9 cellular contexts compared by ENCODE assay signal in the genomic region with DNA sequence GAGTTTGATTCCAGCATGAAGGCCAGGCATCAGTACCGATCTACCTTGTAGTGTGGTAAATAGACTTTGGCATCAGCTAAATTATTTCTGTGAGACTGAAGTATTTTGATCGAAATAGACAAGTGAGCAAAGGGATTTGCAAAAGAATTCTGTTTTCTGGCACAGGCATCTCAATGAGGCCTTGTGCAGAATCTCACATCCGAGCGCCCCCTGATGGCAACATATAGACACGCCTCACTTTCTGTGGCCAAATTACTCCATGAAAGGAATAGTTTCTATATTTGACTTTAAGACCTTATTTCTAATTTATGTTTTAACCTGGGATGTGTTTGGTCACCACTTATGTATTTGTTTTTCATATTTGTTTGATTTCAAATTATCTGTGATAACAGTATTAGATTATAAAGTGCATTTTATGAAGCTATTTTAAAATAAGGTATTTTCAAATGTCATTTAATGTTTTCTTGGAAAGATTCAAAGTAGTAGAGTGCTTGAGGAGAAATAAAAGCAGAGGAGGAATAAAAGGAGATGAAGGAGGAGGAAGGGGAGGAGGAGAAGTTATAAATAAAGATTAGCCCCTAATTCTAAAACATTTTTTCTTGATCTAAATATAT.
DNase-seq lines count a peak whose midpoint lies in the region; ATAC-seq, FAIRE-seq and TF ChIP-seq lines count a peak whose summit lies in the region.
"Had no signal": no experiment of that assay in that cellular context is flagged by ENCODE, and none has a peak within 500 bp of the region (broad histone marks: within the 10 kb centered on the region; RNA-seq: fewer than 3 reads in every experiment).

No MANE protein-coding gene starts in this region.

- no peaks in the 10 kb centered on the region for H3K79me2 ChIP-seq in GM23248 (ENCODE audit: insufficient read depth)
- no peaks in the 10 kb centered on the region for H3K79me2 ChIP-seq in PC-9 (ENCODE audit: low read depth)

- FAIRE-seq in RCC 7860 (lab: Jason Lieb, UNC) = no peak

- no peak for ATAC-seq in GM18873 (IDR thresholded peaks at IDR 0.05; ENCODE audit: low FRiP score, unreplicated experiment)

- H3F3A ChIP-seq in GM23248 (ENCODE audit: insufficient read depth) = no peaks in the 10 kb centered on the region
- H3F3A ChIP-seq in PC-9 (ENCODE audit: insufficient read depth, low read depth) = no peaks in the 10 kb centered on the region

- TF ChIP-seq CTCF in Calu3 (IDR thresholded peaks at IDR 0.05; ENCODE audit: unreplicated experiment) (peak; percentile 36), PC-9 (conservative IDR thresholded peaks at IDR 0.05) (peak; percentile 90), retinal pigment epithelial cell (conservative IDR thresholded peaks at IDR 0.05; ENCODE audit: low read depth, low read length) (peak; percentile 85), spleen (IDR thresholded peaks at IDR 0.05 in 8 of 11, conservative IDR thresholded peaks at IDR 0.05 in 3 of 11) (peak in 5 of 11 experiments; percentile 6 to 30 (median 18))

- no peaks in the 10 kb centered on the region for H3K36me3 Mint-ChIP-seq in Calu3 (ENCODE audit: insufficient read depth, unreplicated experiment)

- no peak overlapping the region for H3K4me3 ChIP-seq in GM23248
- H3K4me3 ChIP-seq in PC-9 = no peak overlapping the region
- no peak overlapping the region for H3K4me3 ChIP-seq in retinal pigment epithelial cell (ENCODE audit: low read length)
- no peak overlapping the region for H3K4me3 ChIP-seq in spleen

- 1 to 3% methylated on average over 5 of the region's 5 CpGs for WGBS in GM23248 (ENCODE audit: low coverage in 1 of 2, low lambda C conversion rate in 2 of 2, missing lambda C conversion rate in 2 of 2), 2 experiments
- 8 to 12% (median 9%) methylated on average over 5 of the region's 5 CpGs for WGBS in spleen, 5 donors

- H4K20me1 ChIP-seq in GM23248 (ENCODE audit: insufficient read depth) = no peaks in the 10 kb centered on the region
- H4K20me1 ChIP-seq in PC-9 (ENCODE audit: insufficient read depth) = no peaks in the 10 kb centered on the region

- H3K9me3 ChIP-seq in GM23248 (ENCODE audit: low read depth) (no peaks in the 10 kb centered on the region), PC-9 (ENCODE audit: insufficient read depth, low read depth) (no peaks in the 10 kb centered on the region), spleen (no peaks in the 10 kb centered on the region)
- H3K9me3 ChIP-seq: neutrophil had no signal

- in situ Hi-C loops in GM23248 (cut with MboI) = no loop called here

- H3K9me2 ChIP-seq in GM23248 (ENCODE audit: insufficient read depth) (no peaks in the 10 kb centered on the region), PC-9 (ENCODE audit: insufficient read depth) (no peaks in the 10 kb centered on the region; the same call in 1 of the 2 replicates)

- peaks cover 30% of the 10 kb centered on the region for H3K27me3 Mint-ChIP-seq in Calu3 (ENCODE audit: unreplicated experiment)

- no peaks in the 10 kb centered on the region for H3K36me3 ChIP-seq in GM23248 (ENCODE audit: low read depth)
- H3K36me3 ChIP-seq in PC-9 (ENCODE audit: low read depth) = no peaks in the 10 kb centered on the region
- no peaks in the 10 kb centered on the region for H3K36me3 ChIP-seq in spleen
- H3K36me3 ChIP-seq: neutrophil had no signal

- TF ChIP-seq POLR2A in spleen (IDR thresholded peaks at IDR 0.05) = no peak

- no peak overlapping the region for H3K9ac ChIP-seq in GM23248

- no peak overlapping the region for H3K4me2 ChIP-seq in GM23248 (ENCODE audit: unreplicated experiment)
- H3K4me2 ChIP-seq in PC-9 = no peak overlapping the region

- no peak overlapping the region for H3K27ac Mint-ChIP-seq in Calu3 (ENCODE audit: unreplicated experiment)

- H3K27ac ChIP-seq in GM23248 (no peak overlapping the region), PC-9 (no peak overlapping the region), spleen (no peak overlapping the region)
- H3K27ac ChIP-seq: neutrophil had no signal

- DNase-seq in Calu3 (peak; percentile 49), GM23248 (peak; percentile 71), PC-9 (peak; percentile 46 to 55), fibroblast of peridontal ligament (ENCODE audit: extremely low read depth) (peak; percentile 32), retinal pigment epithelial cell (ENCODE audit: low read depth) (peak; percentile 63), RCC 7860 (ENCODE audit: low spot score) (no peak), spleen (no peak)

- H3K4me1 Mint-ChIP-seq in Calu3 (ENCODE audit: low read depth, unreplicated experiment) = no peaks in the 10 kb centered on the region

- H3K4me1 ChIP-seq in GM23248 (ENCODE audit: insufficient read depth) (no peaks in the 10 kb centered on the region), PC-9 (replicated peaks; ENCODE audit: insufficient read depth) (no peaks in the 10 kb centered on the region), spleen (no peaks in the 10 kb centered on the region)

- CTCF ChIA-PET in Calu3 (lab: Charles Lee) = interaction anchor here (1.2 to 1.4 kb wide), 2 partner anchors 63 to 127 kb away, joined by 3 read pairs; no protein-coding TSS in a partner anchor
- CTCF ChIA-PET in PC-9 (lab: Charles Lee) = no interaction called here

- no peak overlapping the region for H3K4me3 Mint-ChIP-seq in Calu3 (ENCODE audit: low read depth, unreplicated experiment)

- intact Hi-C loops in Calu3 (cut with micrococcal nuclease; ENCODE audit: unreplicated experiment) = no loop called here
- intact Hi-C loops in PC-9 (cut with micrococcal nuclease; ENCODE audit: unreplicated experiment) = loop anchor here (5.0 kb wide), 1 partner anchor 55 kb away; no protein-coding TSS in a partner anchor
- intact Hi-C loops in spleen (cut with DNase I; ENCODE audit: low total_unique reads) = no loop called here

- POLR2A ChIA-PET in PC-9 (lab: Charles Lee; ENCODE audit: unreplicated experiment) = no interaction called here

- H2AFZ ChIP-seq in GM23248 (no peak overlapping the region), PC-9 (no peak overlapping the region)

- BruUV-seq in Calu3 (replicated peaks; lab: Mats Ljungman, UMichigan) (no TSS peak), PC-9 (replicated peaks; lab: Mats Ljungman, UMichigan) (no TSS peak)

- H3K27me3 ChIP-seq in GM23248 (replicated peaks; ENCODE audit: insufficient read depth) (no peaks in the 10 kb centered on the region; the same call in 1 of the 2 replicates), PC-9 (ENCODE audit: insufficient read depth, low read depth) (peaks cover 11% of the 10 kb centered on the region), spleen (replicated peaks in 1 of 7) (no peaks in the 10 kb centered on the region)
- H3K27me3 ChIP-seq: neutrophil had no signal

- H3K9me3 Mint-ChIP-seq in Calu3 (ENCODE audit: low read depth, unreplicated experiment) = no peaks in the 10 kb centered on the region

Comparison
In these comparisons a context has a peak if more than half of its experiments do, and no peak if none do; other contexts are left out.
1. DNase-seq: peak in Calu3 (single experiment), GM23248 (single experiment), PC-9 (2 of 2), fibroblast of peridontal ligament (single experiment) and retinal pigment epithelial cell (single experiment); none in RCC 7860 (single experiment) and spleen (single experiment).